1 cellular context compared by ENCODE assay signal in the genomic region with DNA sequence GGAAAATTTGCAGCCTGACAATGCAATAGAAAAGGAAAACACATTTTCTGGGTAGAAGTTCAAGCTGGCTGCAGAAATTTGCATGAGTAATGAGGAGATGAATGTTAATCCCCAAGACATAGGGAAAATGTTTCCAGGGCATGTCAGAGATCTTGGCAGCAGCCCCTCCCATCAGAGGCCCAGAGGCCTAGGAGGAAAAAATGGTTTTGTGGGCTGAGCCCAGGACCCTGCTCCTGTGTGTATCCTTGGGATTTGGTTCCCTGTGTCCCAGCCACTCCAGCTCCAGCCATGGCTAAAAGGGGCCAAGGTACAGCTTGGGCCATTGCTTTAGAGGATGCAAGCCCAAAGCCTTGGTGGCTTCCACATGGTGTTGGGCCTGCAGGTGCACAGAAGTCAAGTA.
TF ChIP-seq lines count a peak whose summit lies in the region.
"Not testable (repeated sequence)": the region's sequence is repeated elsewhere in the genome, so short reads cannot be mapped to it uniquely, and the experiment has no call there.

No MANE protein-coding gene starts in this region.

- not testable (repeated sequence) for H3K9me3 ChIP-seq in HEK293 (ENCODE audit: control insufficient read depth, insufficient read depth, low read depth, low read length)

- H3K4me3 ChIP-seq in HEK293 (ENCODE audit: low read depth, low read length), result not testable (repeated sequence)

- TF ChIP-seq CTCF in HEK293 (tag by site-specific recombination; IDR thresholded peaks at IDR 0.05), result not testable (repeated sequence)

- CTCF ChIA-PET in HEK293 (lab: Yijun Ruan, JAX), result not testable (repeated sequence)

- POLR2A ChIA-PET in HEK293 (lab: Yijun Ruan, JAX), result not testable (repeated sequence)

- not testable (repeated sequence) for H3K27ac ChIP-seq in HEK293 (ENCODE audit: extremely low read depth, low read depth, low read length)

- not testable (repeated sequence) for H3K36me3 ChIP-seq in HEK293 (ENCODE audit: control insufficient read depth in 2 of 2, insufficient read depth in 1 of 2, low read length in 2 of 2)

- not testable (repeated sequence) for H3K4me1 ChIP-seq in HEK293 (ENCODE audit: control insufficient read depth, insufficient read depth, low read length)

TF ChIP-seq in HEK293, 187 proteins besides CTCF, POLR2A, EP300 and RAD21:
- TF ChIP-seq ZNF585B (tag by site-specific recombination; IDR thresholded peaks at IDR 0.05) (peak; percentile 92), SETDB1 (IDR thresholded peaks at IDR 0.05; ENCODE audit: insufficient read length, low read length) (peak; percentile 28)
